Comparison of ENCODE assay signal across 25 cellular contexts in the genomic region with DNA sequence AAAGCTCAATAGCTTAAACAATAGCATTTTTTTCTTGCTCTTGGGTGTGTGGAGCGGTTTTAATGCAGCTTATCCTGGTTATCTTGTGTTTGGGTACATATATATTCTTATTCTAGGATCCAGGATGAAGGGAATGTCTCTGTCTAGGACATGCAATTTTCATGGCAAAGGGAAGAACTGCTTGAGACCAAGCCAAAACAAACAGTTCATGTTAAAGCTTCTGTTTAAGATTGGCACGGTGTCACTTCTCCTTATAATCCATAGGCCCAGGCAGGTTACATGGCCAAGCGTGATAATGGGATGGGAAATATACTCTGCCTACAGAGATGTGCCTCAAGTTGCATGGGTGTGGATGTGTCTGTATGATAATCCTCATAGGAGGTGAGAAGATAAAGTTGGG.
"Had no signal": no experiment of that assay in that cellular context is flagged by ENCODE, and none has a peak within 500 bp of the region (broad histone marks: within the 10 kb centered on the region; RNA-seq: fewer than 3 reads in every experiment).

No MANE protein-coding gene starts in this region.

- H3K27ac ChIP-seq: neural progenitor cell, ovary, parathyroid adenoma, psoas muscle, right lobe of liver, sigmoid colon, stomach, thoracic aorta, thyroid gland, tibial nerve, upper lobe of left lung, vagina had no signal

- H3K4me3 ChIP-seq: neural progenitor cell, ovary, psoas muscle, right lobe of liver, sigmoid colon, stomach, thoracic aorta, thyroid gland, tibial nerve, upper lobe of left lung, vagina had no signal

- ATAC-seq: natural killer cell; psoas muscle; right cardiac atrium; right lobe of liver; stimulated activated effector memory CD8-positive, alpha-beta T cell treated with anti-CD3 and anti-CD28 coated beads, Interleukin-12 subunit alpha, Interleukin-12 subunit beta, amount 100 ng/mL, for 72 hours; stimulated activated naive B cell treated with anti-CD40 and anti-IgM and Interleukin-4, amounts not matched to agents 10 μg/mL and 1 μg/mL and 100 μg/mL, for 72 hours had no signal

- H3K79me2 ChIP-seq: parathyroid adenoma had no signal

- H3K9ac ChIP-seq: neural progenitor cell, parathyroid adenoma had no signal

- H3K4me1 ChIP-seq: neural progenitor cell, parathyroid adenoma, psoas muscle, right lobe of liver, sigmoid colon, stomach, thyroid gland, tibial nerve, upper lobe of left lung, vagina had no signal

- H3K36me3 ChIP-seq: neural progenitor cell, ovary, right lobe of liver, sigmoid colon, stomach, thoracic aorta, thyroid gland, tibial nerve, upper lobe of left lung, vagina had no signal

- H3K9me3 ChIP-seq: ovary, psoas muscle, right lobe of liver, sigmoid colon, stomach, thoracic aorta, thyroid gland, upper lobe of left lung, vagina had no signal

- H3K4me2 ChIP-seq: neural progenitor cell had no signal

- H2AFZ ChIP-seq: neural progenitor cell, parathyroid adenoma had no signal

- DNase-seq: natural killer cell; occipital lobe; ovary; posterior cingulate gyrus; psoas muscle; right cardiac atrium; right lobe of liver; sigmoid colon; small intestine; stimulated activated CD4-positive, alpha-beta T cell treated with anti-CD3 and anti-CD28 coated beads, Interleukin-15, amount 100 ng/mL, for 24 hours; stimulated activated CD4-positive, alpha-beta T cell treated with anti-CD3 and anti-CD28 coated beads, Interleukin-2, amount 100 ng/mL, for 24 hours; stimulated activated CD4-positive, alpha-beta T cell treated with anti-CD3 and anti-CD28 coated beads, Interleukin-2, amount 100 ng/mL, for 48 hours; stimulated activated CD4-positive, alpha-beta T cell treated with anti-CD3 and anti-CD28 coated beads, Interleukin-4, amount 100 ng/mL, for 24 hours; stimulated activated naive B cell treated with anti-CD40 and anti-IgM and Interleukin-4, amounts not matched to agents 10 μg/mL and 1 μg/mL and 100 μg/mL, for 72 hours; stimulated activated naive CD4-positive, alpha-beta T cell treated with Interleukin-2 at 50 U/mL for 16 hours; stomach; thyroid gland; trophoblast cell; upper lobe of left lung had no signal

- H3K27me3 ChIP-seq: neural progenitor cell, ovary, right lobe of liver, sigmoid colon, stomach, thyroid gland, tibial nerve, upper lobe of left lung, vagina had no signal
